24 cellular contexts compared by ENCODE assay signal in genomic region chr13:98308525-98308911, GRCh38.
DNase-seq lines count a peak whose midpoint lies in the region; ATAC-seq and TF ChIP-seq lines count a peak whose summit lies in the region.
"Had no signal": no experiment of that assay in that cellular context is flagged by ENCODE, and none has a peak within 500 bp of the region (broad histone marks: within the 10 kb centered on the region; RNA-seq: fewer than 3 reads in every experiment).

No MANE protein-coding gene starts in this region.

- ATAC-seq in heart right ventricle: no peak
- no peak for ATAC-seq in natural killer cell treated with Interleukin-12 subunit alpha and Interleukin-12 subunit beta and Interleukin-15 and Interleukin-18, amount 100 ng/mL, for 72 hours
- ATAC-seq: foreskin keratinocyte had no signal

- no peak for TF ChIP-seq CTCF in heart right ventricle (IDR thresholded peaks at IDR 0.05)
- no peak for TF ChIP-seq CTCF in hepatocyte (IDR thresholded peaks at IDR 0.05; ENCODE audit: poor library complexity)
- no peak for TF ChIP-seq CTCF in nephron (IDR thresholded peaks at IDR 0.05; ENCODE audit: unreplicated experiment in 3 of 3)

- H3K27ac ChIP-seq in heart right ventricle (peak overlapping the region in 8 of 10 donors; percentile 13 to 76 (median 55)), hepatocyte (peak overlapping the region; percentile 82), urinary bladder (ENCODE audit: low read depth) (peak overlapping the region; percentile 65)
- H3K27ac ChIP-seq: foreskin keratinocyte had no signal

- H3K4me3 ChIP-seq in heart right ventricle: peak overlapping the region in 1 of 10 donors; percentile 35
- no peak overlapping the region for H3K4me3 ChIP-seq in hepatocyte
- H3K4me3 ChIP-seq in urinary bladder (ENCODE audit: low read depth, low read length): no peak overlapping the region
- H3K4me3 ChIP-seq: GM23338 had no signal

- intact Hi-C loops in heart right ventricle (cut with DNase I): no loop called here
- intact Hi-C loops in cardiac septum (cut with DNase I): no loop called here

- no peaks in the 10 kb centered on the region for H3K27me3 ChIP-seq in heart right ventricle
- no peaks in the 10 kb centered on the region for H3K27me3 ChIP-seq in hepatocyte
- H3K27me3 ChIP-seq: foreskin keratinocyte had no signal

- H2AFZ ChIP-seq in hepatocyte: no peak overlapping the region
- H2AFZ ChIP-seq: GM23338 had no signal

- no peaks in the 10 kb centered on the region for H3K27me3 Mint-ChIP-seq in nephron (ENCODE audit: low read depth)
- H3K27me3 Mint-ChIP-seq in natural killer cell treated with Interleukin-12 subunit alpha and Interleukin-12 subunit beta and Interleukin-15 and Interleukin-18, amount 100 ng/mL, for 72 hours: peaks cover 3 to 16% of the 10 kb centered on the region in 2 donors
- H3K27me3 Mint-ChIP-seq: type B pancreatic cell had no signal

- H3K4me1 Mint-ChIP-seq in nephron: peaks cover 61% of the 10 kb centered on the region
- H3K4me1 Mint-ChIP-seq in natural killer cell treated with Interleukin-12 subunit alpha and Interleukin-12 subunit beta and Interleukin-15 and Interleukin-18, amount 100 ng/mL, for 72 hours (ENCODE audit: low read depth in 2 of 2): no peaks in the 10 kb centered on the region
- H3K4me1 Mint-ChIP-seq: naive B cell had no signal

- H4K20me1 ChIP-seq in hepatocyte (ENCODE audit: insufficient read depth, poor library complexity, severe bottlenecking): peaks cover 3% of the 10 kb centered on the region

- H3K79me2 ChIP-seq in hepatocyte: peaks cover 71% of the 10 kb centered on the region

- H3K4me3 Mint-ChIP-seq in nephron: no peak overlapping the region
- H3K4me3 Mint-ChIP-seq in natural killer cell treated with Interleukin-12 subunit alpha and Interleukin-12 subunit beta and Interleukin-15 and Interleukin-18, amount 100 ng/mL, for 72 hours: no peak overlapping the region
- H3K4me3 Mint-ChIP-seq: GM23338, naive B cell had no signal

- H3K9me3 Mint-ChIP-seq in nephron: no peaks in the 10 kb centered on the region
- no peaks in the 10 kb centered on the region for H3K9me3 Mint-ChIP-seq in natural killer cell treated with Interleukin-12 subunit alpha and Interleukin-12 subunit beta and Interleukin-15 and Interleukin-18, amount 100 ng/mL, for 72 hours
- H3K9me3 Mint-ChIP-seq: GM23338, type B pancreatic cell had no signal

- no peaks in the 10 kb centered on the region for H3K9me2 ChIP-seq in hepatocyte (replicated peaks; ENCODE audit: insufficient read depth)

- DNase-seq in heart right ventricle (no peak), cardiac septum (ENCODE audit: low spot score) (no peak), hepatocyte (ENCODE audit: low spot score) (no peak), NCI-H146 (lab: John Stamatoyannopoulos, UW) (no peak), kidney glomerular epithelial cell (lab: John Stamatoyannopoulos, UW) (no peak)
- no peak for DNase-seq in natural killer cell treated with Interleukin-12 subunit alpha and Interleukin-12 subunit beta and Interleukin-15 and Interleukin-18, amount 100 ng/mL, for 72 hours (ENCODE audit: low spot score)
- DNase-seq: 8988T; activated gamma-delta T cell treated with Interleukin-2 at 50 U/mL for 16 hours; activated T-cell treated with anti-CD3 and anti-CD28 coated beads, Interleukin-2, amount 50 U/mL, for 1 hour; AML-193; DMS79 treated with DMSO at 0.1 percent for 48 hours; effector memory CD4-positive, alpha-beta T cell; foreskin keratinocyte; KG1; mammary epithelial cell; MM.1S; naive B cell; NCI-H1436 treated with DMSO at 0.1 percent for 48 hours; NCI-H524 treated with DMSO at 0.1 percent for 48 hours; stimulated activated CD4-positive, alpha-beta T cell treated with anti-CD3 and anti-CD28 coated beads, Interleukin-15, amount 100 ng/mL, for 24 hours had no signal

- no peaks in the 10 kb centered on the region for H3K9me3 ChIP-seq in heart right ventricle
- no peaks in the 10 kb centered on the region for H3K9me3 ChIP-seq in hepatocyte (ENCODE audit: low read depth)

- H3K27ac Mint-ChIP-seq in nephron: peak overlapping the region; percentile 86 to 95 (median 92)
- no peak overlapping the region for H3K27ac Mint-ChIP-seq in natural killer cell treated with Interleukin-12 subunit alpha and Interleukin-12 subunit beta and Interleukin-15 and Interleukin-18, amount 100 ng/mL, for 72 hours
- H3K27ac Mint-ChIP-seq: naive B cell had no signal

- H3K4me1 ChIP-seq in heart right ventricle: peaks cover 0 to 49% (median 8%) of the 10 kb centered on the region in 9 donors
- H3K4me1 ChIP-seq in hepatocyte (ENCODE audit: insufficient read depth): peaks cover 37% of the 10 kb centered on the region
- H3K4me1 ChIP-seq in urinary bladder (ENCODE audit: insufficient read depth): no peaks in the 10 kb centered on the region
- H3K4me1 ChIP-seq: foreskin keratinocyte had no signal

- no peaks in the 10 kb centered on the region for H3K36me3 ChIP-seq in heart right ventricle
- no peaks in the 10 kb centered on the region for H3K36me3 ChIP-seq in hepatocyte (replicated peaks; ENCODE audit: insufficient read depth, low read depth)
- H3K36me3 ChIP-seq in urinary bladder (ENCODE audit: insufficient read depth): no peaks in the 10 kb centered on the region

- H3K4me2 ChIP-seq in hepatocyte: peak overlapping the region; percentile 63

- WGBS in heart right ventricle, 2 donors: 78 to 79% methylated on average over 6 of the region's 6 CpGs
- WGBS in hepatocyte (ENCODE audit: low lambda C conversion rate, missing lambda C conversion rate): 77% methylated on average over 6 of the region's 6 CpGs
- 72% methylated on average over 6 of the region's 6 CpGs for WGBS in urinary bladder

- H3K36me3 Mint-ChIP-seq in nephron (ENCODE audit: low read depth): peaks cover 28% of the 10 kb centered on the region
- no peaks in the 10 kb centered on the region for H3K36me3 Mint-ChIP-seq in natural killer cell treated with Interleukin-12 subunit alpha and Interleukin-12 subunit beta and Interleukin-15 and Interleukin-18, amount 100 ng/mL, for 72 hours
- H3K36me3 Mint-ChIP-seq: naive B cell had no signal

Comparison
In these comparisons a context has a peak if more than half of its experiments do, and no peak if none do; other contexts are left out.
1. H3K27ac Mint-ChIP-seq: peak in nephron (3 of 3); none in natural killer cell treated with Interleukin-12 subunit alpha and Interleukin-12 subunit beta and Interleukin-15 and Interleukin-18, amount 100 ng/mL, for 72 hours (0 of 2).
2. Peak in every context shown above with its lines, with median percentiles within 50 percentile points of each other: H3K27ac ChIP-seq.